In the genomic region with DNA sequence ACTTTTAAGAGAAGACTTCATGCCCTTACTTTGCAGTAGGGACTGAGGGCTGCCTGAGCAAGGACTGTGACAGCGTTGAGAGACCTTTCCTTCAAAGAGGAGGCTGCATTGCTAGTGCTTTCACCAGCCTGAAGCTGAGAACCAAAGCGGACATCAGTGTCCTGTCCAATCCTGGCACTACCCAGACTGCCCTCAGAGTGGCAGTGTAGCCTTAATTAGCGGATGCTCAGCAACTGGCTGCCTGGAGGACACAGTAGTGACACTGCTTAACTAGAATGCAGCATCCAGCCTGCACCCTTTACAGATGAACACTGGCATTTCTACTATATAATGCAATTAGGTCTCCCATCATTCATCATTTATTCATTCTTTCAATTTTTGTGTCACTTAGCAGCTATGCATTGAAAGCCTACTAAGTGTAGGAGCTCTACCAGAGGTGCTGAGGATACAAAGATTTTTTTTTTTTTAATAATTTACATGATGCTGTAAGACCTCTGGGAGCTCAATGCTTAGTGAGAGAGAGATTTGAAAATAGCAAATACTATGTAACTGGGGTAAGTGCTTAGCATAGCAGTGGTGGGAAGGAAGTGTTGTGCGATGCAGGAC, we compare ENCODE assay signal across 8 cellular contexts. TPM values are rescaled to one million over a fixed set of nuclear protein-coding genes. Genes with fewer than 3 reads are reported as not detected.
DNase-seq lines count a peak whose midpoint lies in the region; ATAC-seq, FAIRE-seq and TF ChIP-seq lines count a peak whose summit lies in the region.

No MANE protein-coding gene starts in this region.

- peaks cover 20% of the 10 kb centered on the region for H3K27me3 Mint-ChIP-seq in activated CD8-positive, alpha-beta T cell treated with anti-CD3 and anti-CD28 coated beads for 36 hours
- peaks cover 22% of the 10 kb centered on the region for H3K27me3 Mint-ChIP-seq in mesothelial cell of epicardium (ENCODE audit: low read depth)

- TF ChIP-seq CTCF in D721Med (IDR thresholded peaks at IDR 0.05; ENCODE audit: insufficient read depth, missing control alignments): peak; percentile 98
- peak; percentile 76 for TF ChIP-seq CTCF in activated CD8-positive, alpha-beta T cell treated with anti-CD3 and anti-CD28 coated beads for 36 hours (IDR thresholded peaks at IDR 0.05)
- peak; percentile 73 for TF ChIP-seq CTCF in mesothelial cell of epicardium (IDR thresholded peaks at IDR 0.05; ENCODE audit: unreplicated experiment)

- peak; percentile 98 for ATAC-seq in GM21367 (IDR thresholded peaks at IDR 0.05; ENCODE audit: unreplicated experiment)
- ATAC-seq in activated CD8-positive, alpha-beta T cell treated with anti-CD3 and anti-CD28 coated beads for 36 hours: peak; percentile 99

- H3K4me3 Mint-ChIP-seq in activated CD8-positive, alpha-beta T cell treated with anti-CD3 and anti-CD28 coated beads for 36 hours: no peak overlapping the region
- H3K4me3 Mint-ChIP-seq in mesothelial cell of epicardium: no peak overlapping the region

- H3K36me3 Mint-ChIP-seq in activated CD8-positive, alpha-beta T cell treated with anti-CD3 and anti-CD28 coated beads for 36 hours (ENCODE audit: low read depth): no peaks in the 10 kb centered on the region
- no peaks in the 10 kb centered on the region for H3K36me3 Mint-ChIP-seq in mesothelial cell of epicardium

- H3K4me1 Mint-ChIP-seq in activated CD8-positive, alpha-beta T cell treated with anti-CD3 and anti-CD28 coated beads for 36 hours (ENCODE audit: low read depth): no peaks in the 10 kb centered on the region
- H3K4me1 Mint-ChIP-seq in mesothelial cell of epicardium: peaks cover 2% of the 10 kb centered on the region

- peak; percentile 35 for DNase-seq in D721Med (ENCODE audit: insufficient read length, low spot score)
- DNase-seq in HK-2 (ENCODE audit: unreplicated experiment): peak; percentile 57
- DNase-seq in NCI-H748 treated with DMSO at 0.1 percent for 48 hours (lab: John Stamatoyannopoulos, UW): peak; percentile 61
- DNase-seq in activated CD8-positive, alpha-beta T cell treated with anti-CD3 and anti-CD28 coated beads for 36 hours: peak; percentile 82
- peak; percentile 46 to 79 for DNase-seq in mesothelial cell of epicardium (ENCODE audit: low spot score in 2 of 2, unreplicated experiment in 2 of 2)
- peak; percentile 4 to 21 for DNase-seq in stimulated activated CD8-positive, alpha-beta memory T cell treated with anti-CD3 and anti-CD28 coated beads, Interleukin-4, amount 100 ng/mL, for 1 hour (ENCODE audit: low read depth in 2 of 2, low spot score in 1 of 2)

- POLR2A ChIA-PET in activated CD8-positive, alpha-beta T cell treated with anti-CD3 and anti-CD28 coated beads for 36 hours (lab: Charles Lee): interaction anchor here (0.7 kb wide), 1 partner anchor 11 kb away, joined by 3 read pairs; no protein-coding TSS in a partner anchor

- FAIRE-seq in D721Med (lab: Jason Lieb, UNC) (peak; percentile 90), endometrium (lab: Jason Lieb, UNC) (peak; percentile 29)

- H3K9me3 Mint-ChIP-seq in activated CD8-positive, alpha-beta T cell treated with anti-CD3 and anti-CD28 coated beads for 36 hours: no peaks in the 10 kb centered on the region
- no peaks in the 10 kb centered on the region for H3K9me3 Mint-ChIP-seq in mesothelial cell of epicardium

- intact Hi-C loops in activated CD8-positive, alpha-beta T cell treated with anti-CD3 and anti-CD28 coated beads for 36 hours (cut with micrococcal nuclease): loop anchor here (2.0 to 5.0 kb wide), 2 partner anchors 308 to 418 kb away; a partner anchor contains a TSS

- H3K27ac Mint-ChIP-seq in activated CD8-positive, alpha-beta T cell treated with anti-CD3 and anti-CD28 coated beads for 36 hours: no peak overlapping the region
- no peak overlapping the region for H3K27ac Mint-ChIP-seq in mesothelial cell of epicardium

- CTCF ChIA-PET in activated CD8-positive, alpha-beta T cell treated with anti-CD3 and anti-CD28 coated beads for 36 hours (lab: Charles Lee): interaction anchor here (0.5 to 3.5 kb wide), 26 partner anchors 8 to 445 kb away, joined by 3 to 51 read pairs (median 4); a partner anchor contains a TSS

RNA-seq across cellular contexts. Expression of a gene that starts 36.9 kb away (rescaled TPM):
- total RNA-seq in activated CD8-positive, alpha-beta T cell treated with anti-CD3 and anti-CD28 coated beads for 36 hours: 10 to 100 TPM; 17.5 to 17.9 TPM
- total RNA-seq in mesothelial cell of epicardium: 23.6 to 25.3 TPM (median 24.7 TPM) in 3 replicates

Comparison
In these comparisons a context has a peak if more than half of its experiments do, and no peak if none do; other contexts are left out.
1. Peak in every context shown above with its lines: DNase-seq and ATAC-seq.
2. DNase-seq: peak in every context shown above with its lines; median percentile 82 in activated CD8-positive, alpha-beta T cell treated with anti-CD3 and anti-CD28 coated beads for 36 hours; 62 in mesothelial cell of epicardium; 61 in NCI-H748 treated with DMSO at 0.1 percent for 48 hours; 57 in HK-2; 35 in D721Med; 12 in stimulated activated CD8-positive, alpha-beta memory T cell treated with anti-CD3 and anti-CD28 coated beads, Interleukin-4, amount 100 ng/mL, for 1 hour.